ENCODE assay signal across 11 cellular contexts in the genomic region with DNA sequence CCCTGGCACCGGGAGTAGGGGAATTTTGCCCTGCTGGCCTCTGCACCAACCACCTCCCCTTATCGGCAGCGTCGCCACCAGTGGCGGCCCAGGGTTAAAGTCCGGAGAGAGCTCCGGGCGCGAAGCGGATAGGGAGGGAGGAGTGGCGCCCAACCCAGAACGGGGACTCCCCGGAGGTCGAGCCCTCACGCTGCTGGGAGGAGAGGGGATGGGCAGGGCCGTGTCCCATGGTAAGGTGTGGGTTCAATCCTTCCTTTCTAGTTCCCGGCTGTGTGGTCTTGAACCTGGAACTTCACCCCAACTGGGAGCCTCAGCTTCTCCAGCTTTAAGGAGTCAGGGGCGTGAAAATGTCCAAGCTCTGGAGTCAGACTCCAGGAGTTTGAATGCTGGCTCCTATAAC. TPM values are rescaled to one million over a fixed set of nuclear protein-coding genes. Genes with fewer than 3 reads are reported as not detected.
DNase-seq lines count a peak whose midpoint lies in the region; ATAC-seq lines count a peak whose summit lies in the region.
"Had no signal": no experiment of that assay in that cellular context is flagged by ENCODE, and none has a peak within 500 bp of the region (broad histone marks: within the 10 kb centered on the region; RNA-seq: fewer than 3 reads in every experiment).

No MANE protein-coding gene starts in this region.

- DNase-seq in stimulated activated naive CD8-positive, alpha-beta T cell treated with anti-CD3 and anti-CD28 coated beads, Interleukin-15, amount 100 ng/mL, for 72 hours: no peak
- DNase-seq in stimulated activated naive CD8-positive, alpha-beta T cell treated with anti-CD3 and anti-CD28 coated beads, Interleukin-15, Interleukin-2, amounts not matched to agents 100 U/mL and 50 U/mL, for 24 hours: no peak
- peak; percentile 22 for DNase-seq in mesenchymal stem cell
- DNase-seq in SHP77 (lab: John Stamatoyannopoulos, UW): no peak
- DNase-seq in amniotic stem cell (lab: John Stamatoyannopoulos, UW): no peak
- DNase-seq in stimulated activated CD4-positive, alpha-beta T cell treated with anti-CD3 and anti-CD28 coated beads, Interleukin-4, amount 100 ng/mL, for 24 hours: no peak
- DNase-seq: NCI-H1694, T-helper 9 cell had no signal

- H3K27me3 ChIP-seq in duodenal mucosa (ENCODE audit: control insufficient read depth in 1 of 2, insufficient read depth in 2 of 2, low read length in 2 of 2) (no peaks in the 10 kb centered on the region), mesenchymal stem cell (ENCODE audit: control insufficient read depth in 1 of 2, insufficient read depth in 1 of 2, low read length in 2 of 2) (no peaks in the 10 kb centered on the region)

- H3K9me3 Mint-ChIP-seq in stimulated activated naive CD8-positive, alpha-beta T cell treated with anti-CD3 and anti-CD28 coated beads, Interleukin-15, amount 100 ng/mL, for 72 hours: no peaks in the 10 kb centered on the region

- H3K18ac ChIP-seq in mesenchymal stem cell (ENCODE audit: low read depth in 1 of 2, low read length in 2 of 2): peak overlapping the region; percentile 12 to 61

- H3K27me3 Mint-ChIP-seq in stimulated activated naive CD8-positive, alpha-beta T cell treated with anti-CD3 and anti-CD28 coated beads, Interleukin-15, amount 100 ng/mL, for 72 hours: peaks cover 6% of the 10 kb centered on the region

- H3K4me1 Mint-ChIP-seq in stimulated activated naive CD8-positive, alpha-beta T cell treated with anti-CD3 and anti-CD28 coated beads, Interleukin-15, amount 100 ng/mL, for 72 hours: peaks cover 64% of the 10 kb centered on the region

- H2AK5ac ChIP-seq in mesenchymal stem cell (ENCODE audit: low read length, severe bottlenecking): no peak overlapping the region

- H3K79me1 ChIP-seq in mesenchymal stem cell (replicated peaks; ENCODE audit: low read length, poor library complexity, severe bottlenecking): no peaks in the 10 kb centered on the region

- no peak for ATAC-seq in stimulated activated naive CD8-positive, alpha-beta T cell treated with anti-CD3 and anti-CD28 coated beads, Interleukin-15, amount 100 ng/mL, for 72 hours
- ATAC-seq in stimulated activated naive CD8-positive, alpha-beta T cell treated with anti-CD3 and anti-CD28 coated beads, Interleukin-15, Interleukin-2, amounts not matched to agents 100 U/mL and 50 U/mL, for 24 hours: no peak
- ATAC-seq in HG03457 (IDR thresholded peaks at IDR 0.05; ENCODE audit: unreplicated experiment): no peak

- H3K9me3 ChIP-seq in duodenal mucosa (ENCODE audit: control insufficient read depth in 1 of 2, low read length in 2 of 2) (no peaks in the 10 kb centered on the region), mesenchymal stem cell (ENCODE audit: control insufficient read depth, low read length) (no peaks in the 10 kb centered on the region)

- 40% methylated on average over 17 of the region's 18 CpGs for WGBS in mesenchymal stem cell

- H3K4me3 ChIP-seq in duodenal mucosa (ENCODE audit: low read depth in 1 of 2, low read length in 2 of 2): peak overlapping the region in 1 of 2 donors; percentile 28
- no peak overlapping the region for H3K4me3 ChIP-seq in mesenchymal stem cell (ENCODE audit: insufficient read depth in 1 of 2, low read depth in 1 of 2, low read length in 2 of 2)

- H3K4me1 ChIP-seq in duodenal mucosa (ENCODE audit: control insufficient read depth in 1 of 2, insufficient read depth in 2 of 2, low read length in 2 of 2) (peaks cover 31 to 32% of the 10 kb centered on the region in 2 donors), mesenchymal stem cell (ENCODE audit: control insufficient read depth, insufficient read depth, low read depth, low read length) (peaks cover 16% of the 10 kb centered on the region)

- H2AFZ ChIP-seq in mesenchymal stem cell (ENCODE audit: low read depth, low read length): no peak overlapping the region

- H4K91ac ChIP-seq in mesenchymal stem cell (ENCODE audit: low read length): no peak overlapping the region

- H3K4me2 ChIP-seq in mesenchymal stem cell (ENCODE audit: low read length, poor library complexity, severe bottlenecking): no peak overlapping the region

- no peak overlapping the region for H2BK5ac ChIP-seq in mesenchymal stem cell (ENCODE audit: low read depth, low read length, poor library complexity, severe bottlenecking)

- H3K23ac ChIP-seq in mesenchymal stem cell (ENCODE audit: low read length in 2 of 2): no peak overlapping the region

- peak overlapping the region; percentile 14 to 57 for H2BK12ac ChIP-seq in mesenchymal stem cell (ENCODE audit: low read length in 2 of 2)

- H3K4ac ChIP-seq in mesenchymal stem cell (ENCODE audit: low read depth in 1 of 2, low read length in 2 of 2): peak overlapping the region in 1 of 2 experiments; percentile 36

- H3K9ac ChIP-seq in duodenal mucosa (ENCODE audit: low read depth in 1 of 2, low read length in 2 of 2) (peak overlapping the region; percentile 20 to 40), mesenchymal stem cell (ENCODE audit: low read length) (no peak overlapping the region)

- no peak overlapping the region for H3K27ac Mint-ChIP-seq in stimulated activated naive CD8-positive, alpha-beta T cell treated with anti-CD3 and anti-CD28 coated beads, Interleukin-15, amount 100 ng/mL, for 72 hours

- peak overlapping the region; percentile 23 for H2BK120ac ChIP-seq in mesenchymal stem cell (ENCODE audit: low read depth, low read length)

- no peak overlapping the region for H4K8ac ChIP-seq in mesenchymal stem cell (ENCODE audit: low read length)

- no peak overlapping the region for H3K14ac ChIP-seq in mesenchymal stem cell (ENCODE audit: low read length in 2 of 2)

- H3K27ac ChIP-seq in duodenal mucosa (ENCODE audit: low read depth, low read length) (peak overlapping the region; percentile 47), mesenchymal stem cell (ENCODE audit: low read length, poor library complexity, severe bottlenecking) (no peak overlapping the region)

- peak overlapping the region; percentile 31 for H2BK15ac ChIP-seq in mesenchymal stem cell (ENCODE audit: low read depth, poor library complexity, severe bottlenecking)

- no peaks in the 10 kb centered on the region for H3K36me3 ChIP-seq in duodenal mucosa (ENCODE audit: control insufficient read depth in 1 of 2, insufficient read depth in 2 of 2, low read length in 2 of 2)
- no peaks in the 10 kb centered on the region for H3K36me3 ChIP-seq in mesenchymal stem cell (ENCODE audit: control insufficient read depth in 1 of 2, insufficient read depth in 2 of 2, low read depth in 1 of 2, low read length in 2 of 2)

- peak overlapping the region; percentile 5 to 24 for H3K4me3 Mint-ChIP-seq in stimulated activated naive CD8-positive, alpha-beta T cell treated with anti-CD3 and anti-CD28 coated beads, Interleukin-15, amount 100 ng/mL, for 72 hours

RNA-seq across cellular contexts. Expression of a gene that starts 23.3 kb away (rescaled TPM):
- polyA plus RNA-seq in mesenchymal stem cell (2013, experiment 1 of 2): 48.8 TPM
- polyA plus RNA-seq in mesenchymal stem cell (2013, experiment 2 of 2): 47.7 TPM

RNA-seq across cellular contexts. Expression of a gene that starts 26.3 kb away (rescaled TPM):
- polyA plus RNA-seq in mesenchymal stem cell (2013, experiment 1 of 2): not detected
- polyA plus RNA-seq in mesenchymal stem cell (2013, experiment 2 of 2): not detected
- polyA plus RNA-seq: BJ had no signal

RNA-seq across cellular contexts. Expression of a gene that starts 52.4 kb away (rescaled TPM):
- polyA plus RNA-seq in mesenchymal stem cell (2013, experiment 1 of 2): not detected
- not detected for polyA plus RNA-seq in mesenchymal stem cell (2013, experiment 2 of 2)
- polyA plus RNA-seq: BJ had no signal

RNA-seq across cellular contexts. Expression of a gene that starts 54.0 kb away (rescaled TPM):
- polyA plus RNA-seq in mesenchymal stem cell (2013, experiment 1 of 2): 2.2 TPM
- 1.8 TPM for polyA plus RNA-seq in mesenchymal stem cell (2013, experiment 2 of 2)
